ENCODE assay signal across 1 cellular context in the genomic region with DNA sequence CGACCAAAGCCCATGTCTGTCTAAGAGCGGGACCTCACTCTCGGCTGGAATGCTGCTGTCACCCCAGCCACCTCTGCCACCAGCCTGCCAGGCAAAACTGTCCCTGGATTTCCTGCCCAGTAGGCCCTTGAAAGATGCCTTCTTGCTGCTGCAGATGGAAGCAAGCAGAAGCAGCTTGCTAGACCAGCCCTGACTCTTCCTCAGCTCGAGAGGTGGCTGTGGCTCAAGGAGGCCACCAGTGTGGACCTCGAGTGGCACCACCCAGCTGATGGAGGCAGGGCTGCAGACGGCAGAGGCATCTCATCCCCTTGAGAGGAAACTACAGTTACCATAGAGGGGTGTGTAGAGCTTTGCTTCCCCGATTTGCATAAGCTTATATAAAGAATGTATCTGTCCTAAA.
TF ChIP-seq lines count a peak whose summit lies in the region.

No MANE protein-coding gene starts in this region.

TF ChIP-seq in H1, 55 proteins besides CTCF, POLR2A, EP300 and RAD21:
- TF ChIP-seq, protein P1, sequence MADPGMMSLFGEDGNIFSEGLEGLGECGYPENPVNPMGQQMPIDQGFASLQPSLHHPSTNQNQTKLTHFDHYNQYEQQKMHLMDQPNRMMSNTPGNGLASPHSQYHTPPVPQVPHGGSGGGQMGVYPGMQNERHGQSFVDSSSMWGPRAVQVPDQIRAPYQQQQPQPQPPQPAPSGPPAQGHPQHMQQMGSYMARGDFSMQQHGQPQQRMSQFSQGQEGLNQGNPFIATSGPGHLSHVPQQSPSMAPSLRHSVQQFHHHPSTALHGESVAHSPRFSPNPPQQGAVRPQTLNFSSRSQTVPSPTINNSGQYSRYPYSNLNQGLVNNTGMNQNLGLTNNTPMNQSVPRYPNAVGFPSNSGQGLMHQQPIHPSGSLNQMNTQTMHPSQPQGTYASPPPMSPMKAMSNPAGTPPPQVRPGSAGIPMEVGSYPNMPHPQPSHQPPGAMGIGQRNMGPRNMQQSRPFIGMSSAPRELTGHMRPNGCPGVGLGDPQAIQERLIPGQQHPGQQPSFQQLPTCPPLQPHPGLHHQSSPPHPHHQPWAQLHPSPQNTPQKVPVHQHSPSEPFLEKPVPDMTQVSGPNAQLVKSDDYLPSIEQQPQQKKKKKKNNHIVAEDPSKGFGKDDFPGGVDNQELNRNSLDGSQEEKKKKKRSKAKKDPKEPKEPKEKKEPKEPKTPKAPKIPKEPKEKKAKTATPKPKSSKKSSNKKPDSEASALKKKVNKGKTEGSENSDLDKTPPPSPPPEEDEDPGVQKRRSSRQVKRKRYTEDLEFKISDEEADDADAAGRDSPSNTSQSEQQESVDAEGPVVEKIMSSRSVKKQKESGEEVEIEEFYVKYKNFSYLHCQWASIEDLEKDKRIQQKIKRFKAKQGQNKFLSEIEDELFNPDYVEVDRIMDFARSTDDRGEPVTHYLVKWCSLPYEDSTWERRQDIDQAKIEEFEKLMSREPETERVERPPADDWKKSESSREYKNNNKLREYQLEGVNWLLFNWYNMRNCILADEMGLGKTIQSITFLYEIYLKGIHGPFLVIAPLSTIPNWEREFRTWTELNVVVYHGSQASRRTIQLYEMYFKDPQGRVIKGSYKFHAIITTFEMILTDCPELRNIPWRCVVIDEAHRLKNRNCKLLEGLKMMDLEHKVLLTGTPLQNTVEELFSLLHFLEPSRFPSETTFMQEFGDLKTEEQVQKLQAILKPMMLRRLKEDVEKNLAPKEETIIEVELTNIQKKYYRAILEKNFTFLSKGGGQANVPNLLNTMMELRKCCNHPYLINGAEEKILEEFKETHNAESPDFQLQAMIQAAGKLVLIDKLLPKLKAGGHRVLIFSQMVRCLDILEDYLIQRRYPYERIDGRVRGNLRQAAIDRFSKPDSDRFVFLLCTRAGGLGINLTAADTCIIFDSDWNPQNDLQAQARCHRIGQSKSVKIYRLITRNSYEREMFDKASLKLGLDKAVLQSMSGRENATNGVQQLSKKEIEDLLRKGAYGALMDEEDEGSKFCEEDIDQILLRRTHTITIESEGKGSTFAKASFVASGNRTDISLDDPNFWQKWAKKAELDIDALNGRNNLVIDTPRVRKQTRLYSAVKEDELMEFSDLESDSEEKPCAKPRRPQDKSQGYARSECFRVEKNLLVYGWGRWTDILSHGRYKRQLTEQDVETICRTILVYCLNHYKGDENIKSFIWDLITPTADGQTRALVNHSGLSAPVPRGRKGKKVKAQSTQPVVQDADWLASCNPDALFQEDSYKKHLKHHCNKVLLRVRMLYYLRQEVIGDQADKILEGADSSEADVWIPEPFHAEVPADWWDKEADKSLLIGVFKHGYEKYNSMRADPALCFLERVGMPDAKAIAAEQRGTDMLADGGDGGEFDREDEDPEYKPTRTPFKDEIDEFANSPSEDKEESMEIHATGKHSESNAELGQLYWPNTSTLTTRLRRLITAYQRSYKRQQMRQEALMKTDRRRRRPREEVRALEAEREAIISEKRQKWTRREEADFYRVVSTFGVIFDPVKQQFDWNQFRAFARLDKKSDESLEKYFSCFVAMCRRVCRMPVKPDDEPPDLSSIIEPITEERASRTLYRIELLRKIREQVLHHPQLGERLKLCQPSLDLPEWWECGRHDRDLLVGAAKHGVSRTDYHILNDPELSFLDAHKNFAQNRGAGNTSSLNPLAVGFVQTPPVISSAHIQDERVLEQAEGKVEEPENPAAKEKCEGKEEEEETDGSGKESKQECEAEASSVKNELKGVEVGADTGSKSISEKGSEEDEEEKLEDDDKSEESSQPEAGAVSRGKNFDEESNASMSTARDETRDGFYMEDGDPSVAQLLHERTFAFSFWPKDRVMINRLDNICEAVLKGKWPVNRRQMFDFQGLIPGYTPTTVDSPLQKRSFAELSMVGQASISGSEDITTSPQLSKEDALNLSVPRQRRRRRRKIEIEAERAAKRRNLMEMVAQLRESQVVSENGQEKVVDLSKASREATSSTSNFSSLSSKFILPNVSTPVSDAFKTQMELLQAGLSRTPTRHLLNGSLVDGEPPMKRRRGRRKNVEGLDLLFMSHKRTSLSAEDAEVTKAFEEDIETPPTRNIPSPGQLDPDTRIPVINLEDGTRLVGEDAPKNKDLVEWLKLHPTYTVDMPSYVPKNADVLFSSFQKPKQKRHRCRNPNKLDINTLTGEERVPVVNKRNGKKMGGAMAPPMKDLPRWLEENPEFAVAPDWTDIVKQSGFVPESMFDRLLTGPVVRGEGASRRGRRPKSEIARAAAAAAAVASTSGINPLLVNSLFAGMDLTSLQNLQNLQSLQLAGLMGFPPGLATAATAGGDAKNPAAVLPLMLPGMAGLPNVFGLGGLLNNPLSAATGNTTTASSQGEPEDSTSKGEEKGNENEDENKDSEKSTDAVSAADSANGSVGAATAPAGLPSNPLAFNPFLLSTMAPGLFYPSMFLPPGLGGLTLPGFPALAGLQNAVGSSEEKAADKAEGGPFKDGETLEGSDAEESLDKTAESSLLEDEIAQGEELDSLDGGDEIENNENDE (IDR thresholded peaks at IDR 0.05; ENCODE audit: insufficient replicate concordance, low read length), result no peak
- TF ChIP-seq PHF8 (conservative IDR thresholded peaks at IDR 0.05; ENCODE audit: low read depth, low read length) (no peak), KDM5A (IDR thresholded peaks at IDR 0.05; ENCODE audit: low read length) (no peak), CEBPB (IDR thresholded peaks at IDR 0.05; ENCODE audit: low read depth, low read length) (no peak), NANOG (IDR thresholded peaks at IDR 0.05; ENCODE audit: insufficient read depth, low read depth, low read length, poor library complexity, severe bottlenecking) (no peak), SP4 (IDR thresholded peaks at IDR 0.05; ENCODE audit: low read length) (no peak)
- TF ChIP-seq, protein P2, sequence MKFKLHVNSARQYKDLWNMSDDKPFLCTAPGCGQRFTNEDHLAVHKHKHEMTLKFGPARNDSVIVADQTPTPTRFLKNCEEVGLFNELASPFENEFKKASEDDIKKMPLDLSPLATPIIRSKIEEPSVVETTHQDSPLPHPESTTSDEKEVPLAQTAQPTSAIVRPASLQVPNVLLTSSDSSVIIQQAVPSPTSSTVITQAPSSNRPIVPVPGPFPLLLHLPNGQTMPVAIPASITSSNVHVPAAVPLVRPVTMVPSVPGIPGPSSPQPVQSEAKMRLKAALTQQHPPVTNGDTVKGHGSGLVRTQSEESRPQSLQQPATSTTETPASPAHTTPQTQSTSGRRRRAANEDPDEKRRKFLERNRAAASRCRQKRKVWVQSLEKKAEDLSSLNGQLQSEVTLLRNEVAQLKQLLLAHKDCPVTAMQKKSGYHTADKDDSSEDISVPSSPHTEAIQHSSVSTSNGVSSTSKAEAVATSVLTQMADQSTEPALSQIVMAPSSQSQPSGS (IDR thresholded peaks at IDR 0.05; ENCODE audit: low read length), result no peak
